21 cellular contexts compared by ENCODE assay signal in the genomic region with DNA sequence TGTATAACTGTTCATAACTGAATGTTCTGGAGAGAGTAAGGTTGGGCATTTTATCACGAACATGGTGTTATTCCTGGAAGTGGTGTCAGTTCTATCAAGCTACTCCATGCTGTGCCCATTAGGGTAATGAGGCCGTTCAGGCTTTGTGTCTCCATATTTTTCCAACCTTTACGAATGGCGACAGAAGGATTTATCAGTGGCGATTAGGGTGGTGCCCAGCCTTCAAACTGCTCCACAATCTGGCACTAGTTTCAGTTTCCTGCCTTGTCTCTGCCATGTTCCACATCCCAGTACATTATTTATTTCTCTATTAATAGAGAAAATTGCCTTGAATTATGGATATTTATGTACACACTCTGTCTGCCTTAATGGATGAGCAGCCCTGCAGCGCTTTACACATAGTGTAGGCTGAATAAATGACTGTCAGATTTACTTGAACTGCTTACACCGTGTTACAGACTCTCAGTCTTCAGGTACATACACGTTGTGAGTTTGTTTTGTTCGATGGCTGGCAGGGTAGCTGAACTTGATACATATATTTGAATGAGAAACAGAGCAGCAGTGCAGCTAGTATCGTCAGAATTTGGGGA. TPM values are rescaled to one million over a fixed set of nuclear protein-coding genes. Genes with fewer than 3 reads are reported as not detected.
"Had no signal": no experiment of that assay in that cellular context is flagged by ENCODE, and none has a peak within 500 bp of the region (broad histone marks: within the 10 kb centered on the region; RNA-seq: fewer than 3 reads in every experiment).

No MANE protein-coding gene starts in this region.

- H3K4me3 ChIP-seq: breast epithelium, dorsolateral prefrontal cortex, left lung, suprapubic skin, upper lobe of left lung had no signal

- H3K27ac Mint-ChIP-seq: activated CD8-positive, alpha-beta memory T cell treated with anti-CD3 and anti-CD28 coated beads, Interleukin-2, amount 10 ng/mL, durations not matched to agents 7 days and 5 days; activated naive CD8-positive, alpha-beta T cell; immature natural killer cell; natural killer cell had no signal

- H3K36me3 ChIP-seq: breast epithelium, left lung, suprapubic skin, upper lobe of left lung had no signal

- H3K4me3 Mint-ChIP-seq: activated CD8-positive, alpha-beta memory T cell treated with anti-CD3 and anti-CD28 coated beads, Interleukin-2, amount 10 ng/mL, durations not matched to agents 7 days and 5 days; activated naive CD8-positive, alpha-beta T cell; activated T-cell treated with anti-CD3 and anti-CD28 coated beads, Interleukin-2, amount 50 U/mL, for 4 hours; immature natural killer cell; natural killer cell had no signal

- H3K9me3 ChIP-seq: breast epithelium, left lung, suprapubic skin, upper lobe of left lung had no signal

- H3K27ac ChIP-seq: breast epithelium, left lung, suprapubic skin, upper lobe of left lung had no signal

- H3K9me3 Mint-ChIP-seq: activated T-cell treated with anti-CD3 and anti-CD28 coated beads, Interleukin-2, amount 50 U/mL, for 4 hours; natural killer cell had no signal

- FAIRE-seq: endometrium had no signal

- DNase-seq: activated CD4-positive, alpha-beta T cell treated with anti-CD3 and anti-CD28 coated beads, Interleukin-2, amount 50 U/mL, for 4 hours; activated CD4-positive, CD25-positive, alpha-beta regulatory T cell treated with anti-CD3 and anti-CD28 coated beads, Interleukin-2, amount 50 U/mL, for 72 hours; activated CD8-positive, alpha-beta memory T cell treated with anti-CD3 and anti-CD28 coated beads, Interleukin-2, amount 10 ng/mL, durations not matched to agents 7 days and 5 days; activated gamma-delta T cell; activated T-cell treated with anti-CD3 and anti-CD28 coated beads, Interleukin-2, amount 50 U/mL, for 4 hours; glutamatergic neuron; immature natural killer cell; left lung; natural killer cell; stimulated activated CD4-positive, alpha-beta T cell treated with anti-CD3 and anti-CD28 coated beads, Interleukin-4, amount 100 ng/mL, for 1 hour; stimulated activated CD8-positive, alpha-beta memory T cell treated with anti-CD3 and anti-CD28 coated beads, Interleukin-4, amount 100 ng/mL, for 48 hours; stimulated activated naive CD8-positive, alpha-beta T cell treated with anti-CD3 and anti-CD28 coated beads, Interleukin-15, Interleukin-2, amounts not matched to agents 100 U/mL and 50 U/mL, for 24 hours; upper lobe of left lung had no signal

- H3K4me1 Mint-ChIP-seq: activated CD8-positive, alpha-beta memory T cell treated with anti-CD3 and anti-CD28 coated beads, Interleukin-2, amount 10 ng/mL, durations not matched to agents 7 days and 5 days; immature natural killer cell; natural killer cell had no signal

- ATAC-seq: activated CD8-positive, alpha-beta memory T cell treated with anti-CD3 and anti-CD28 coated beads, Interleukin-2, amount 10 ng/mL, durations not matched to agents 7 days and 5 days; activated T-cell treated with anti-CD3 and anti-CD28 coated beads, Interleukin-2, amount 50 U/mL, for 4 hours; esophagus mucosa; left lung; natural killer cell; stimulated activated naive CD8-positive, alpha-beta T cell treated with anti-CD3 and anti-CD28 coated beads, Interleukin-15, Interleukin-2, amounts not matched to agents 100 U/mL and 50 U/mL, for 24 hours had no signal

- H3K4me1 ChIP-seq: breast epithelium, left lung, suprapubic skin, upper lobe of left lung had no signal

- H3K27me3 ChIP-seq: breast epithelium, left lung, suprapubic skin, upper lobe of left lung had no signal

- H3K36me3 Mint-ChIP-seq: activated CD8-positive, alpha-beta memory T cell treated with anti-CD3 and anti-CD28 coated beads, Interleukin-2, amount 10 ng/mL, durations not matched to agents 7 days and 5 days; activated naive CD8-positive, alpha-beta T cell; immature natural killer cell; natural killer cell had no signal

RNA-seq across cellular contexts. Expression of gene TMC1, which starts 23.8 kb away (rescaled TPM):
- total RNA-seq: activated CD8-positive, alpha-beta memory T cell treated with anti-CD3 and anti-CD28 coated beads, Interleukin-2, amount 10 ng/mL, durations not matched to agents 7 days and 5 days; activated T-cell treated with anti-CD3 and anti-CD28 coated beads, Interleukin-2, amount 50 U/mL, for 4 hours; mucosa of gallbladder; natural killer cell; suprapubic skin; T-helper 2 cell treated with Interferon-gamma antibody and Interleukin-4, amounts not matched to agents 100 ng/mL and 5 ng/mL, for 36 hours had no signal
- polyA plus RNA-seq: immature natural killer cell had no signal
